ENCODE assay signal across 14 cellular contexts in genomic region chr14:96627811-96628775, GRCh38.
"Had no signal": no experiment of that assay in that cellular context is flagged by ENCODE, and none has a peak within 500 bp of the region (broad histone marks: within the 10 kb centered on the region; RNA-seq: fewer than 3 reads in every experiment).

No MANE protein-coding gene starts in this region.

- ATAC-seq: right cardiac atrium, T-helper 17 cell had no signal

- H3K4me3 Mint-ChIP-seq: activated CD4-positive, alpha-beta T cell treated with anti-CD3 and anti-CD28 coated beads, Interleukin-2, amount 10 ng/mL, durations not matched to agents 24 days and 14 days; activated naive CD8-positive, alpha-beta T cell; natural killer cell treated with Interleukin-12 subunit alpha and Interleukin-12 subunit beta and Interleukin-15 and Interleukin-18, amount 100 ng/mL, for 72 hours; T-helper 17 cell had no signal

- H3K36me3 Mint-ChIP-seq: activated naive CD8-positive, alpha-beta T cell; natural killer cell treated with Interleukin-12 subunit alpha and Interleukin-12 subunit beta and Interleukin-15 and Interleukin-18, amount 100 ng/mL, for 72 hours had no signal

- H3K27ac Mint-ChIP-seq: activated CD4-positive, alpha-beta T cell treated with anti-CD3 and anti-CD28 coated beads, Interleukin-2, amount 10 ng/mL, durations not matched to agents 24 days and 14 days; activated naive CD8-positive, alpha-beta T cell; natural killer cell treated with Interleukin-12 subunit alpha and Interleukin-12 subunit beta and Interleukin-15 and Interleukin-18, amount 100 ng/mL, for 72 hours; T-helper 17 cell had no signal

- H3K4me1 Mint-ChIP-seq: activated CD4-positive, alpha-beta T cell treated with anti-CD3 and anti-CD28 coated beads, Interleukin-2, amount 10 ng/mL, durations not matched to agents 24 days and 14 days had no signal

- H3K27me3 Mint-ChIP-seq: activated CD4-positive, alpha-beta T cell treated with anti-CD3 and anti-CD28 coated beads, Interleukin-2, amount 10 ng/mL, durations not matched to agents 24 days and 14 days had no signal

- DNase-seq: activated CD4-positive, alpha-beta T cell treated with anti-CD3 and anti-CD28 coated beads, Interleukin-2, amount 10 ng/mL, durations not matched to agents 24 days and 14 days; activated gamma-delta T cell treated with Interleukin-2 at 50 U/mL for 16 hours; activated T-cell treated with anti-CD3 and anti-CD28 coated beads, Interleukin-2, amount 50 U/mL, for 1 hour; amniotic stem cell; caudate nucleus; left ventricle myocardium inferior; mesenchymal stem cell; right cardiac atrium; stimulated activated CD4-positive, alpha-beta T cell treated with anti-CD3 and anti-CD28 coated beads, Interleukin-4, amount 100 ng/mL, for 24 hours; stimulated activated naive CD4-positive, alpha-beta T cell treated with Interleukin-2 at 50 U/mL for 16 hours; T-helper 17 cell; upper lobe of left lung had no signal

- H3K9me3 Mint-ChIP-seq: activated CD4-positive, alpha-beta T cell treated with anti-CD3 and anti-CD28 coated beads, Interleukin-2, amount 10 ng/mL, durations not matched to agents 24 days and 14 days; natural killer cell treated with Interleukin-12 subunit alpha and Interleukin-12 subunit beta and Interleukin-15 and Interleukin-18, amount 100 ng/mL, for 72 hours had no signal
